In the genomic region with DNA sequence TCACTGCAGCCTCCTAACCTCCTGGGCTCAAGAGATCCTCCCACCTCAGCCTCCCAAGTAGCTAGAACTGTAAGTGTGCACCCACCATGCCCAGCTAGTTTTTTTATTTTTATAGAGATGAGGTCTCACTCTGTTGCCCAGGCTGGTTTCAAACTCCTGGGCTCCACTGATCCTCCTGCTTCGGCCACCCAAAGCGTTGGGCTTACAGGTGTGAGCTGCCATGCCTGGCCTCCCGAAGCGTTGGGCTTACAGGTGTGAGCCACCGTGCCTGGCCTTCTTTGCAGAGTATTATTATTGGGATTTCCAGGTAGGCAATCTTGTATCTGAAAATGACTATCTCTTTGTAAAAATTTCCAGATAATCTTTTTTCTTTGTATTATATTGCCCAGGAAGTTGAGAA, we compare ENCODE assay signal across 25 cellular contexts.
"Had no signal": no experiment of that assay in that cellular context is flagged by ENCODE, and none has a peak within 500 bp of the region (broad histone marks: within the 10 kb centered on the region; RNA-seq: fewer than 3 reads in every experiment).

No MANE protein-coding gene starts in this region.

- H3K4me1 Mint-ChIP-seq: nephron progenitor cell had no signal

- H3K27ac Mint-ChIP-seq: natural killer cell treated with Interleukin-12 subunit alpha and Interleukin-12 subunit beta and Interleukin-15 and Interleukin-18, amount 100 ng/mL, for 72 hours; nephron progenitor cell; progenitor cell of endocrine pancreas; stimulated activated effector memory CD8-positive, alpha-beta T cell treated with anti-CD3 and anti-CD28 coated beads, Interleukin-12 subunit alpha, Interleukin-12 subunit beta, amount 100 ng/mL, for 72 hours; stimulated activated naive B cell treated with anti-CD40 and anti-IgM and Interleukin-4, amounts not matched to agents 10 μg/mL and 1 μg/mL and 100 μg/mL, for 72 hours; stimulated activated naive CD8-positive, alpha-beta T cell treated with anti-CD3 and anti-CD28 coated beads, Interleukin-15, Interleukin-2, amounts not matched to agents 100 ng/mL and 50 ng/mL, for 24 hours; type B pancreatic cell had no signal

- DNase-seq: naive thymus-derived CD8-positive, alpha-beta T cell; nephron progenitor cell; nucleus accumbens; ovary; psoas muscle; right cardiac atrium; right lobe of liver; sigmoid colon; small intestine; stimulated activated CD4-positive, alpha-beta T cell treated with anti-CD3 and anti-CD28 coated beads, Interleukin-15, amount 100 ng/mL, for 24 hours; stimulated activated CD4-positive, alpha-beta T cell treated with anti-CD3 and anti-CD28 coated beads, Interleukin-2, amount 100 ng/mL, for 24 hours; stimulated activated CD4-positive, alpha-beta T cell treated with anti-CD3 and anti-CD28 coated beads, Interleukin-2, amount 100 ng/mL, for 48 hours; stimulated activated CD4-positive, alpha-beta T cell treated with anti-CD3 and anti-CD28 coated beads, Interleukin-4, amount 100 ng/mL, for 24 hours; stimulated activated naive B cell treated with anti-CD40 and anti-IgM and Interleukin-4, amounts not matched to agents 10 μg/mL and 1 μg/mL and 100 μg/mL, for 72 hours; stimulated activated naive CD4-positive, alpha-beta T cell treated with Interleukin-2 at 50 U/mL for 16 hours; stomach; thyroid gland; upper lobe of right lung; uterus had no signal

- H3K4me3 Mint-ChIP-seq: naive thymus-derived CD8-positive, alpha-beta T cell; natural killer cell treated with Interleukin-12 subunit alpha and Interleukin-12 subunit beta and Interleukin-15 and Interleukin-18, amount 100 ng/mL, for 72 hours; nephron progenitor cell; neural crest cell; stimulated activated effector memory CD8-positive, alpha-beta T cell treated with anti-CD3 and anti-CD28 coated beads, Interleukin-12 subunit alpha, Interleukin-12 subunit beta, amount 100 ng/mL, for 72 hours; stimulated activated naive B cell treated with anti-CD40 and anti-IgM and Interleukin-4, amounts not matched to agents 10 μg/mL and 1 μg/mL and 100 μg/mL, for 72 hours; stimulated activated naive CD8-positive, alpha-beta T cell treated with anti-CD3 and anti-CD28 coated beads, Interleukin-15, Interleukin-2, amounts not matched to agents 100 ng/mL and 50 ng/mL, for 24 hours; type B pancreatic cell had no signal

- H3K27me3 Mint-ChIP-seq: naive thymus-derived CD8-positive, alpha-beta T cell; natural killer cell treated with Interleukin-12 subunit alpha and Interleukin-12 subunit beta and Interleukin-15 and Interleukin-18, amount 100 ng/mL, for 72 hours; progenitor cell of endocrine pancreas; stimulated activated naive CD8-positive, alpha-beta T cell treated with anti-CD3 and anti-CD28 coated beads, Interleukin-15, Interleukin-2, amounts not matched to agents 100 ng/mL and 50 ng/mL, for 24 hours; type B pancreatic cell had no signal

- H3K9me3 Mint-ChIP-seq: natural killer cell treated with Interleukin-12 subunit alpha and Interleukin-12 subunit beta and Interleukin-15 and Interleukin-18, amount 100 ng/mL, for 72 hours; nephron progenitor cell; stimulated activated effector memory CD8-positive, alpha-beta T cell treated with anti-CD3 and anti-CD28 coated beads, Interleukin-12 subunit alpha, Interleukin-12 subunit beta, amount 100 ng/mL, for 72 hours; stimulated activated naive B cell treated with anti-CD40 and anti-IgM and Interleukin-4, amounts not matched to agents 10 μg/mL and 1 μg/mL and 100 μg/mL, for 72 hours; stimulated activated naive CD8-positive, alpha-beta T cell treated with anti-CD3 and anti-CD28 coated beads, Interleukin-15, Interleukin-2, amounts not matched to agents 100 ng/mL and 50 ng/mL, for 24 hours had no signal
